In the genomic region with DNA sequence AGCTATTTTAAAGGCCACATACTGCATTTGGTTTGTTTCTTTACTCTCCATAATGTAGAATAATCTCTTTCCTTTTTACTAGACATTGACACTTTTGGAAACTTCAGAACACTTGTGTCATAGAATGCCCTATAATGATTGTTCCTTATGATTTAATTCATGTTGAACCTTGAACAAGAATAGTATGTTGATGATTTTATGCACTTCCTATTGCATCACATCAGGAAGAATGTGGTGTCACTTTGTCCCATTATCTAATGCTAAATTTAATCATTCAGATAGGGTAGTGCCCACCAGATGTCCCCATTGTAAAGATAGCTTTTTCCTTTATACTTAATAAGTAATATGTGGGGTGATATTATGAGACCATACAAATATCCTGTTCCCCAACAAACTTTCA, we compare ENCODE assay signal across 23 cellular contexts.
"Had no signal": no experiment of that assay in that cellular context is flagged by ENCODE, and none has a peak within 500 bp of the region (broad histone marks: within the 10 kb centered on the region; RNA-seq: fewer than 3 reads in every experiment).

No MANE protein-coding gene starts in this region.

- FAIRE-seq: astrocyte, TTC549 had no signal

- H3K4me3 ChIP-seq: PC-9 had no signal

- H2AFZ ChIP-seq: PC-9 had no signal

- H3K4me2 ChIP-seq: PC-9 had no signal

- ATAC-seq: activated T-helper 17 cell treated with anti-CD3 and anti-CD28 coated beads, Interleukin-2, amount 50 U/mL, for 72 hours had no signal

- DNase-seq: activated CD4-positive, alpha-beta memory T cell treated with anti-CD3 and anti-CD28 coated beads, Interleukin-2, amount 10 ng/mL, durations not matched to agents 7 days and 5 days; activated CD4-positive, alpha-beta T cell treated with anti-CD3 and anti-CD28 coated beads, Interleukin-2, amount 10 ng/mL, durations not matched to agents 7 days and 5 days; activated CD4-positive, CD25-positive, alpha-beta regulatory T cell; activated gamma-delta T cell; activated naive CD4-positive, alpha-beta T cell treated with anti-CD3 and anti-CD28 coated beads for 36 hours; activated T-cell treated with anti-CD3 and anti-CD28 coated beads for 4 hours; activated T-cell treated with anti-CD3 and anti-CD28 coated beads, Interleukin-2, amount 50 U/mL, for 48 hours; amygdala; MV-4-11; NCI-H1092 treated with DMSO at 0.1 percent for 48 hours; NCI-H1417 treated with DMSO at 0.1 percent for 48 hours; NCI-H1694; NCI-H2029; NCI-H345; NCI-H510A; NCI-H526 treated with DMSO at 0.1 percent for 48 hours; NCI-H82; PC-9; SIG-M5; T-helper 1 cell had no signal

- H3K27ac ChIP-seq: PC-9 had no signal
